ENCODE assay signal across 8 cellular contexts in the genomic region with DNA sequence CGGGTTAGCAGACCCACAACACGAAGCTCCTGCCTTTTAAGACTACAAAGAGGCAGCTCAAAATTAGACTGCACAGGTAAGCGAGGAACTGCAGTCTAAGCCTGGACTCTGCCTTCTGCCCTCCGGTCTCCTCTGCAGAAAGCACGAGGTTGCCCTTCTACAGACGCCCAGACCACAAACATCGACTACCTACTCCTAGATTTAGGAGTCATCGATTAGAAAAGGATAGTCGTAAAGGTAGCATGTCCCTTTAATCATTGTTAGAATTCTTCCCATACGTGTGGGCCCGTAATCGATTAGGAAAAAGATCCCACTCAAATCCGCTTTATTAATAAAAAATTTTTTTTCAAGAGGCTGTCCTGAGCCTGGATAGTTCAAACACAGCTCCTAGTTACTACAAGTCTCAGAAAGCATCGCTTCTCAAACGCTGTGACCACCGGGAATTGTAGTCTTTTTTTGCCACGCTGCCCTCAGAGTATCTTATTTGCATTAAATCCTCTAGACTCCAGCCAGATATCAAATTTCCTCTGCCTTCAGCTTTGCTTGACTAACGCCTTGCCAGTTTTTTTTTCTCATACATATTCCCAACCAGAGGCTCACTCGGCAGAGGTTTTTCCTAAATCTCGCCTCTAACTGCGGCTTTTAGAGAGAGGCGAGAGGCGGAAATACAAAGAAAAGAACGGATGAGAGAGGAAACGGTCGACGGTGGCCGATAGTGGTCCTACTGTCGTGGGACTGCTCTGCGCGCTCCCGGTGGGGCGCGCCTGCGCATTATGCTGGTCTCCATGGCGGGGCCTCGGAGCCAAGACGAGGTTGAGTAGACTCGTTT. TPM values are rescaled to one million over a fixed set of nuclear protein-coding genes. Genes with fewer than 3 reads are reported as not detected.
DNase-seq lines count a peak whose midpoint lies in the region; ATAC-seq lines count a peak whose summit lies in the region.

A gene with protein sequence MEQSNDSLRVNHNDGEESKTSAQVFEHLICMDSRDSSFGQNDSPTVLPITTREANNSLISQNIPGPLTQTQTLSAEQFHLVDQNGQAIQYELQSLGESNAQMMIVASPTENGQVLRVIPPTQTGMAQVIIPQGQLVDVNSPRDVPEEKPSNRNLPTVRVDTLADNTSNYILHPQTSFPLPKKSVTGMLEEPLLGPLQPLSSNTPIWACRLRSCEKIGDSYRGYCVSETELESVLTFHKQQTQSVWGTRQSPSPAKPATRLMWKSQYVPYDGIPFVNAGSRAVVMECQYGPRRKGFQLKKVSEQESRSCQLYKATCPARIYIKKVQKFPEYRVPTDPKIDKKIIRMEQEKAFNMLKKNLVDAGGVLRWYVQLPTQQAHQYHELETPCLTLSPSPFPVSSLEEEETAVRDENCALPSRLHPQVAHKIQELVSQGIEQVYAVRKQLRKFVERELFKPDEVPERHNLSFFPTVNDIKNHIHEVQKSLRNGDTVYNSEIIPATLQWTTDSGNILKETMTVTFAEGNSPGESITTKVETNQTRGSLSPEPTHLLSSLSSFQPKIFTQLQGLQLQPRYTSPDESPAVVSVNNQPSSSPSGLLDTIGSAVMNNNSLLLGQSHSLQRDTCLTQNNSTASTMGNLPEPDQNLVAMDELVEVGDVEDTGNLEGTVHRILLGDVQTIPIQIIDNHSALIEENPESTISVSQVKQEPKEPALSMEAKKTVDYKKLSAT (plus strand): TSS at position 763 of the 829 bp plus-strand sequence. CDS start 29,628 bp downstream, outside the sequence.
A gene (minus strand): TSS at position 161 of the 829 bp plus-strand sequence. CDS start 197 bp downstream, outside the sequence.

- H3K36me3 ChIP-seq in aorta (ENCODE audit: control insufficient read depth in 1 of 2, insufficient read depth in 2 of 2, low read length in 1 of 2) = no peaks in the 10 kb centered on the region

- H3K27ac ChIP-seq in aorta (ENCODE audit: low read depth in 1 of 2, low read length in 2 of 2) = peak within 1 kb of the TSS in 1 of 2 donors; percentile 79

- peak within 1 kb of the TSS; percentile 79 to 99 for H3K4me3 ChIP-seq in aorta (ENCODE audit: low read length in 2 of 2)

- no peaks in the 10 kb centered on the region for H3K9me3 ChIP-seq in aorta (ENCODE audit: control insufficient read depth, low read length)

- ATAC-seq in GM18511 (IDR thresholded peaks at IDR 0.05; ENCODE audit: unreplicated experiment) = peak; percentile 79
- ATAC-seq in HG03025 (IDR thresholded peaks at IDR 0.05; ENCODE audit: low FRiP score, unreplicated experiment) = peak; percentile 75
- ATAC-seq in aorta (ENCODE audit: low FRiP score) = peak; percentile 99

- no peaks in the 10 kb centered on the region for H3K27me3 ChIP-seq in aorta (ENCODE audit: control insufficient read depth in 1 of 2, insufficient read depth in 2 of 2, low read length in 1 of 2)

- intact Hi-C loops in aorta (cut with DNase I) = loop anchor here (5.0 to 10.0 kb wide), 3 partner anchors 103 to 326 kb away; a partner anchor contains a TSS

- 0 to 1% methylated on average over 39 of the region's 39 CpGs for WGBS in aorta, 2 donors

- H3K4me1 ChIP-seq in aorta (ENCODE audit: control insufficient read depth in 1 of 2, insufficient read depth in 2 of 2, low read length in 2 of 2) = peaks cover 0 to 4% of the 10 kb centered on the region in 2 donors

- peak; percentile 89 for DNase-seq in NCI-H2029 treated with DMSO at 0.1 percent for 48 hours (lab: John Stamatoyannopoulos, UW)
- DNase-seq in T1000 (lab: John Stamatoyannopoulos, UW) = peak; percentile 78
- peak; percentile 98 for DNase-seq in astrocyte of the hippocampus (ENCODE audit: low read depth, low spot score)
- peak; percentile 83 to 95 for DNase-seq in hippocampal formation (lab: John Stamatoyannopoulos, UW)
- peak; percentile 87 for DNase-seq in renal cortical epithelial cell (ENCODE audit: low read depth)
- peak; percentile 96 to 98 for DNase-seq in aorta

RNA-seq across cellular contexts. Expression of the first gene that starts in this region (rescaled TPM):
- 3.3 and 9.2 TPM in 2 replicates for total RNA-seq in renal cortical epithelial cell
- total RNA-seq in aorta = 10 to 100 TPM in 1 of 2 donors, 1 to 10 TPM in 1; 8.8 to 14.4 TPM
- polyA plus RNA-seq in aorta = 1 to 10 TPM; 1.3 to 4.6 TPM

RNA-seq across cellular contexts. Expression of the second gene that starts in this region (rescaled TPM):
- total RNA-seq in renal cortical epithelial cell (38.4 and 41.1 TPM in 2 replicates), aorta (10 to 100 TPM; 19.7 to 25.2 TPM)
- 1 to 10 TPM; 4.3 to 5.4 TPM for polyA plus RNA-seq in aorta
